Comparison of ENCODE assay signal across 8 cellular contexts in genomic region chrX:48891402-48892288, GRCh38. TPM values are rescaled to one million over a fixed set of nuclear protein-coding genes. Genes with fewer than 3 reads are reported as not detected.
DNase-seq lines count a peak whose midpoint lies in the region; ATAC-seq, FAIRE-seq and TF ChIP-seq lines count a peak whose summit lies in the region.

No MANE protein-coding gene starts in this region.

- 38% methylated on average over 47 of the region's 68 CpGs for WGBS in GM12878 (ENCODE audit: insufficient coverage, insufficient replicate concordance, low lambda C conversion rate, missing lambda C conversion rate)

- DNase-seq in GM12892 (ENCODE audit: insufficient read length) (peak; percentile 60), NCI-H1694 treated with DMSO at 0.1 percent for 48 hours (lab: John Stamatoyannopoulos, UW) (peak; percentile 66), T-helper 9 cell (peak; percentile 65), GM12878 (ENCODE audit: low read depth, low spot score) (no peak), skeletal muscle cell (ENCODE audit: low read depth) (peak; percentile 52), KG1 (lab: John Stamatoyannopoulos, UW) (no peak)

- H3K4me1 ChIP-seq in GM12878 (ENCODE audit: control insufficient read depth, insufficient read depth, low read length): no peaks in the 10 kb centered on the region
- peaks cover 5% of the 10 kb centered on the region for H3K4me1 ChIP-seq in iPS-15b (ENCODE audit: control insufficient read depth, insufficient read depth, low read length)

- POLR2A ChIA-PET in GM12878 (lab: Charles Lee): interaction anchor here (1.2 to 1.3 kb wide), 2 partner anchors 55 to 62 kb away, joined by 3 to 4 read pairs; no protein-coding TSS in a partner anchor

- ATAC-seq in HG02852 (IDR thresholded peaks at IDR 0.05; ENCODE audit: unreplicated experiment) (peak; percentile 86), GM12878 (peak; percentile 95)

- TF ChIP-seq EP300 in GM12878 (IDR thresholded peaks at IDR 0.05; ENCODE audit: borderline replicate concordance in 1 of 2, control insufficient read depth in 1 of 2, low read depth in 2 of 2, low read length in 2 of 2): no peak

- TF ChIP-seq POLR2A in GM12892 (IDR thresholded peaks at IDR 0.05; ENCODE audit: low read depth, low read length) (no peak; the same call in 1 of the 2 replicates), GM12878 (IDR thresholded peaks at IDR 0.05; ENCODE audit: low read depth, low read length) (no peak)

- H3K4me3 ChIP-seq in GM12878 (peak overlapping the region; percentile 67; the same call in 1 of the 2 replicates), iPS-15b (ENCODE audit: low read depth, low read length) (peak overlapping the region; percentile 65), skeletal muscle cell (ENCODE audit: low read depth, low read length) (peak overlapping the region; percentile 55)

- BruUV-seq in GM12878 (replicated peaks; lab: Mats Ljungman, UMichigan): no TSS peak

- peaks cover 3% of the 10 kb centered on the region for H3K79me2 ChIP-seq in GM12878 (ENCODE audit: control insufficient read depth, insufficient read depth, low read length)

- peak overlapping the region; percentile 69 for H3K4me2 ChIP-seq in GM12878 (ENCODE audit: control insufficient read depth, insufficient read depth)

- peak; percentile 41 to 70 (median 51); a peak in 5 of 6 replicates for TF ChIP-seq CTCF in GM12878 (IDR thresholded peaks at IDR 0.05 in 2 of 3, conservative IDR thresholded peaks at IDR 0.05 in 1 of 3; ENCODE audit: control insufficient read depth in 2 of 3, extremely low read depth in 1 of 3, insufficient read depth in 1 of 3, low read depth in 3 of 3, low read length in 3 of 3)

- no peaks in the 10 kb centered on the region; the same call in 2 of the 3 replicates for H3K9me3 ChIP-seq in GM12878 (replicated peaks; ENCODE audit: control insufficient read depth, insufficient read depth, low read length)
- H3K9me3 ChIP-seq in iPS-15b (ENCODE audit: control insufficient read depth, insufficient read depth, low read length): no peaks in the 10 kb centered on the region

- H3K27me3 ChIP-seq in GM12878 (replicated peaks in 1 of 2; ENCODE audit: control insufficient read depth in 2 of 2, insufficient read depth in 2 of 2, low read length in 1 of 2): no peaks in the 10 kb centered on the region
- H3K27me3 ChIP-seq in iPS-15b (ENCODE audit: control insufficient read depth, insufficient read depth, low read length): no peaks in the 10 kb centered on the region

- SMC1A ChIA-PET in GM12878 (lab: Charles Lee; ENCODE audit: uncharacterized antibody, unreplicated experiment): interaction anchor here (1.1 to 2.0 kb wide), 4 partner anchors 46 to 240 kb away, joined by 4 to 6 read pairs (median 4); no protein-coding TSS in a partner anchor

- TF ChIP-seq RAD21 in GM12878 (IDR thresholded peaks at IDR 0.05; ENCODE audit: insufficient read depth, low read depth, low read length): peak; percentile 43; the same call in 1 of the 2 replicates

- peak overlapping the region; percentile 63 for H2AFZ ChIP-seq in GM12878 (ENCODE audit: control insufficient read depth, low read depth, low read length)

- no peak overlapping the region for H3K27ac ChIP-seq in GM12878 (ENCODE audit: control insufficient read depth, insufficient read depth)

- H3K36me3 ChIP-seq in GM12878 (ENCODE audit: control insufficient read depth in 2 of 2, insufficient read depth in 2 of 2, low read length in 1 of 2) (no peaks in the 10 kb centered on the region), iPS-15b (ENCODE audit: control insufficient read depth, insufficient read depth, low read length) (peaks cover 12% of the 10 kb centered on the region)

- intact Hi-C loops in GM12878 (cut with micrococcal nuclease; ENCODE audit: unreplicated experiment): loop anchor here (5.0 to 10.0 kb wide), 2 partner anchors 244 to 417 kb away; partner anchors contain the start of genes FTSJ1 and SLC38A5

- RAD21 ChIA-PET in GM12878 (lab: Charles Lee; ENCODE audit: unreplicated experiment): interaction anchor here (0.5 to 1.4 kb wide), 5 partner anchors 16 to 96 kb away, joined by 3 to 6 read pairs (median 3); no protein-coding TSS in a partner anchor

- FAIRE-seq in GM12892 (lab: Jason Lieb, UNC) (peak; percentile 50), GM12878 (lab: Jason Lieb, UNC) (peak; percentile 35)

- no peaks in the 10 kb centered on the region for H4K20me1 ChIP-seq in GM12878 (ENCODE audit: control insufficient read depth, insufficient read depth)

- CTCF ChIA-PET in GM12878 (lab: Yijun Ruan, JAX): interaction anchor here (0.8 to 2.1 kb wide), 6 partner anchors 9 to 243 kb away, joined by 3 to 8 read pairs (median 4); partner anchors contain the start of gene TFE3

- in situ Hi-C loops in GM12878 (cut with MboI): no loop called here

- no peak overlapping the region; the same call in 1 of the 2 replicates for H3K9ac ChIP-seq in GM12878 (ENCODE audit: control insufficient read depth, insufficient read depth, low read length)
- H3K9ac ChIP-seq in iPS-15b (ENCODE audit: low read depth, low read length): no peak overlapping the region

RNA-seq across cellular contexts. Expression of gene TIMM17B, which starts 5.9 kb away (rescaled TPM):
- 25.8 TPM for polyA plus RNA-seq in GM12892 (2012; ENCODE audit: missing spikeins)
- 14.1 and 16.7 TPM in 2 replicates for total RNA-seq in GM12878 (2013; cell fraction: nucleolus; rRNA removed)
- 49.0 and 53.5 TPM in 2 replicates for total RNA-seq in GM12878 (2014; rRNA removed)
- total RNA-seq in GM12878 (2014; rRNA removed; fragmentation: Illumina TruSeq; extraction: Trizol): 32.9 and 33.3 TPM in 2 replicates
- total RNA-seq in GM12878 (2021): 53.8 and 57.8 TPM in 2 replicates
- 24.7 TPM for polyA plus RNA-seq in GM12878 (2011; ENCODE audit: low read depth)
- 22.0 and 41.5 TPM in 2 replicates for polyA plus RNA-seq in GM12878 (2011; rRNA removed)
- polyA plus RNA-seq in GM12878 (2011; cell fraction: cytosol; rRNA removed): 84.2 and 105 TPM in 2 replicates
- 69.2 and 74.6 TPM in 2 replicates for polyA plus RNA-seq in GM12878 (2011; cell fraction: nucleus; rRNA removed)
- 40.4 and 40.9 TPM in 2 replicates for polyA plus RNA-seq in GM12878 (2012)
- polyA plus RNA-seq in GM12878 (2014; fragmentation: Illumina TruSeq; extraction: Trizol): 16.3 and 37.7 TPM in 2 replicates
- polyA plus RNA-seq in GM12878 (2014; fragmentation: Nextera tagmentation; extraction: Ambion mirVana): 10 to 100 TPM in 1 of 2 experiments, 1 to 10 TPM in 1; 4.5 to 18.3 TPM
- 69.4 and 72.4 TPM in 2 replicates for polyA plus RNA-seq in GM12878 (2014; rRNA removed)
- polyA plus RNA-seq in GM12878 (2016; fragmentation: Nextera tagmentation; extraction: Ambion mirVana): 10 to 100 TPM; 79.5 to 88.7 TPM
- polyA minus RNA-seq in GM12878 (2011; rRNA and poly(A)+ RNA removed): 14.3 and 37.8 TPM in 2 replicates
- 16.0 and 17.4 TPM in 2 replicates for polyA minus RNA-seq in GM12878 (2011; cell fraction: cytosol; rRNA and poly(A)+ RNA removed)
- polyA minus RNA-seq in GM12878 (2011; cell fraction: nucleus; rRNA and poly(A)+ RNA removed): 12.9 and 19.4 TPM in 2 replicates

RNA-seq across cellular contexts. Expression of gene PQBP1, which starts 6.1 kb away (rescaled TPM):
- 67.7 TPM for polyA plus RNA-seq in GM12892 (2012; ENCODE audit: missing spikeins)
- 8.1 and 8.5 TPM in 2 replicates for total RNA-seq in GM12878 (2013; cell fraction: nucleolus; rRNA removed)
- 62.2 and 70.2 TPM in 2 replicates for total RNA-seq in GM12878 (2014; rRNA removed)
- total RNA-seq in GM12878 (2014; rRNA removed; fragmentation: Illumina TruSeq; extraction: Trizol): 37.5 and 38.5 TPM in 2 replicates
- 69.5 and 71.0 TPM in 2 replicates for total RNA-seq in GM12878 (2021)
- polyA plus RNA-seq in GM12878 (2011; ENCODE audit: low read depth): 26.7 TPM
- polyA plus RNA-seq in GM12878 (2011; rRNA removed): 22.4 and 55.3 TPM in 2 replicates
- 67.4 and 68.4 TPM in 2 replicates for polyA plus RNA-seq in GM12878 (2011; cell fraction: cytosol; rRNA removed)
- polyA plus RNA-seq in GM12878 (2011; cell fraction: nucleus; rRNA removed): 112 and 137 TPM in 2 replicates
- 70.1 and 70.6 TPM in 2 replicates for polyA plus RNA-seq in GM12878 (2012)
- polyA plus RNA-seq in GM12878 (2014; fragmentation: Illumina TruSeq; extraction: Trizol): 39.6 and 70.0 TPM in 2 replicates
- 10 to 100 TPM; 12.5 to 28.0 TPM for polyA plus RNA-seq in GM12878 (2014; fragmentation: Nextera tagmentation; extraction: Ambion mirVana)
- polyA plus RNA-seq in GM12878 (2014; rRNA removed): 68.5 and 76.1 TPM in 2 replicates
- 10 to 100 TPM; 68.6 to 74.8 TPM for polyA plus RNA-seq in GM12878 (2016; fragmentation: Nextera tagmentation; extraction: Ambion mirVana)
- polyA minus RNA-seq in GM12878 (2011; rRNA and poly(A)+ RNA removed): 30.3 and 33.8 TPM in 2 replicates
- 22.9 and 24.1 TPM in 2 replicates for polyA minus RNA-seq in GM12878 (2011; cell fraction: cytosol; rRNA and poly(A)+ RNA removed)
- polyA minus RNA-seq in GM12878 (2011; cell fraction: nucleus; rRNA and poly(A)+ RNA removed): 9.9 and 20.2 TPM in 2 replicates

RNA-seq across cellular contexts. Expression of gene SLC35A2, which starts 19.8 kb away (rescaled TPM):
- polyA plus RNA-seq in GM12892 (2012; ENCODE audit: missing spikeins): 8.3 TPM
- 10.7 and 16.8 TPM in 2 replicates for total RNA-seq in GM12878 (2013; cell fraction: nucleolus; rRNA removed)
- total RNA-seq in GM12878 (2014; rRNA removed) (9.3 and 11.0 TPM in 2 replicates), GM12878 (2014; rRNA removed; fragmentation: Illumina TruSeq; extraction: Trizol) (8.4 and 9.1 TPM in 2 replicates), GM12878 (2021) (16.7 and 21.9 TPM in 2 replicates)
- 7.5 TPM for polyA plus RNA-seq in GM12878 (2011; ENCODE audit: low read depth)
- polyA plus RNA-seq in GM12878 (2011; rRNA removed) (10.3 and 12.9 TPM in 2 replicates), GM12878 (2014; fragmentation: Illumina TruSeq; extraction: Trizol) (12.0 and 16.9 TPM in 2 replicates), GM12878 (2014; fragmentation: Nextera tagmentation; extraction: Ambion mirVana) (1 to 10 TPM; 2.1 to 6.8 TPM), GM12878 (2014; rRNA removed) (16.8 and 18.7 TPM in 2 replicates), GM12878 (2016; fragmentation: Nextera tagmentation; extraction: Ambion mirVana) (10 to 100 TPM; 25.1 to 27.4 TPM)
- polyA plus RNA-seq in GM12878 (2011; cell fraction: cytosol; rRNA removed): 22.6 and 23.3 TPM in 2 replicates
- 28.2 and 28.4 TPM in 2 replicates for polyA plus RNA-seq in GM12878 (2011; cell fraction: nucleus; rRNA removed)
- polyA plus RNA-seq in GM12878 (2012): 15.6 and 17.0 TPM in 2 replicates
- polyA minus RNA-seq in GM12878 (2011; rRNA and poly(A)+ RNA removed): 21.6 and 23.7 TPM in 2 replicates
- 4.3 and 6.9 TPM in 2 replicates for polyA minus RNA-seq in GM12878 (2011; cell fraction: cytosol; rRNA and poly(A)+ RNA removed)
- 4.1 and 5.2 TPM in 2 replicates for polyA minus RNA-seq in GM12878 (2011; cell fraction: nucleus; rRNA and poly(A)+ RNA removed)

RNA-seq across cellular contexts. Expression of gene PIM2, which starts 27.2 kb away (rescaled TPM):
- 175 TPM for polyA plus RNA-seq in GM12892 (2012; ENCODE audit: missing spikeins)
- 293 and 318 TPM in 2 replicates for total RNA-seq in GM12878 (2013; cell fraction: nucleolus; rRNA removed)
- total RNA-seq in GM12878 (2014; rRNA removed): 32.9 and 37.9 TPM in 2 replicates
- 19.2 and 19.9 TPM in 2 replicates for total RNA-seq in GM12878 (2014; rRNA removed; fragmentation: Illumina TruSeq; extraction: Trizol)
- total RNA-seq in GM12878 (2021): 29.6 and 30.4 TPM in 2 replicates
- polyA plus RNA-seq in GM12878 (2011; ENCODE audit: low read depth): 61.5 TPM
- 65.9 and 96.8 TPM in 2 replicates for polyA plus RNA-seq in GM12878 (2011; rRNA removed)
- 86.7 and 115 TPM in 2 replicates for polyA plus RNA-seq in GM12878 (2011; cell fraction: cytosol; rRNA removed)
- polyA plus RNA-seq in GM12878 (2011; cell fraction: nucleus; rRNA removed): 111 and 151 TPM in 2 replicates
- 114 and 191 TPM in 2 replicates for polyA plus RNA-seq in GM12878 (2012)
- polyA plus RNA-seq in GM12878 (2014; fragmentation: Illumina TruSeq; extraction: Trizol): 30.1 and 34.0 TPM in 2 replicates
- polyA plus RNA-seq in GM12878 (2014; fragmentation: Nextera tagmentation; extraction: Ambion mirVana): 10 to 100 TPM; 19.6 to 26.2 TPM
- polyA plus RNA-seq in GM12878 (2014; rRNA removed): 31.7 and 32.1 TPM in 2 replicates
- 10 to 100 TPM; 46.5 to 54.5 TPM for polyA plus RNA-seq in GM12878 (2016; fragmentation: Nextera tagmentation; extraction: Ambion mirVana)
- polyA minus RNA-seq in GM12878 (2011; rRNA and poly(A)+ RNA removed): 60.6 and 83.6 TPM in 2 replicates
- 25.4 and 29.0 TPM in 2 replicates for polyA minus RNA-seq in GM12878 (2011; cell fraction: cytosol; rRNA and poly(A)+ RNA removed)
- 53.8 and 65.6 TPM in 2 replicates for polyA minus RNA-seq in GM12878 (2011; cell fraction: nucleus; rRNA and poly(A)+ RNA removed)

RNA-seq across cellular contexts. Expression of gene PCSK1N, which starts 56.2 kb away (rescaled TPM):
- polyA plus RNA-seq in GM12892 (2012; ENCODE audit: missing spikeins): not detected
- not detected in 2 replicates for total RNA-seq in GM12878 (2013; cell fraction: nucleolus; rRNA removed)
- total RNA-seq in GM12878 (2014; rRNA removed) (not detected in 2 replicates), GM12878 (2014; rRNA removed; fragmentation: Illumina TruSeq; extraction: Trizol) (not detected in 2 replicates), GM12878 (2021) (not detected in 2 replicates)
- polyA plus RNA-seq in GM12878 (2011; ENCODE audit: low read depth): not detected
- polyA plus RNA-seq in GM12878 (2011; rRNA removed) (not detected in 2 replicates), GM12878 (2014; fragmentation: Illumina TruSeq; extraction: Trizol) (not detected in 2 replicates), GM12878 (2014; fragmentation: Nextera tagmentation; extraction: Ambion mirVana) (not detected), GM12878 (2014; rRNA removed) (not detected in 2 replicates), GM12878 (2016; fragmentation: Nextera tagmentation; extraction: Ambion mirVana) (under 1 TPM in 1 of 2 experiments, not detected in 1; 0.19 TPM)
- not detected in 2 replicates for polyA plus RNA-seq in GM12878 (2011; cell fraction: cytosol; rRNA removed)
- not detected in 2 replicates for polyA plus RNA-seq in GM12878 (2011; cell fraction: nucleus; rRNA removed)
- not detected in 2 replicates for polyA plus RNA-seq in GM12878 (2012)
- not detected in 2 replicates for polyA minus RNA-seq in GM12878 (2011; rRNA and poly(A)+ RNA removed)
- polyA minus RNA-seq in GM12878 (2011; cell fraction: cytosol; rRNA and poly(A)+ RNA removed): not detected in 2 replicates
- not detected in 2 replicates for polyA minus RNA-seq in GM12878 (2011; cell fraction: nucleus; rRNA and poly(A)+ RNA removed)

Comparison
In these comparisons a context has a peak if more than half of its experiments do, and no peak if none do; other contexts are left out.
1. DNase-seq: peak in GM12892 (single experiment), NCI-H1694 treated with DMSO at 0.1 percent for 48 hours (single experiment), T-helper 9 cell (single experiment) and skeletal muscle cell (single experiment); none in GM12878 (single experiment) and KG1 (single experiment).
2. Peak in every context shown above with its lines, with median percentiles within 50 percentile points of each other: H3K4me3 ChIP-seq.